In genomic region chr9:123460091-123460490, GRCh38 we compare ENCODE assay signal across 16 cellular contexts.
"Had no signal": no experiment of that assay in that cellular context is flagged by ENCODE, and none has a peak within 500 bp of the region (broad histone marks: within the 10 kb centered on the region; RNA-seq: fewer than 3 reads in every experiment).

No MANE protein-coding gene starts in this region.

- H3K79me2 ChIP-seq: hepatocyte had no signal

- H2AFZ ChIP-seq: hepatocyte had no signal

- H3K9me3 ChIP-seq: colonic mucosa, left lung, suprapubic skin, vagina had no signal

- H3K27ac ChIP-seq: brain microvascular endothelial cell, colonic mucosa, hepatocyte, left lung, skin epidermis, suprapubic skin, vagina had no signal

- H3K27me3 ChIP-seq: brain microvascular endothelial cell, colonic mucosa, hepatocyte, left lung, suprapubic skin, vagina had no signal

- H3K4me3 ChIP-seq: colonic mucosa, hepatocyte, left lung, skin epidermis, suprapubic skin, vagina had no signal

- H3K4me1 ChIP-seq: left lung, suprapubic skin, vagina had no signal

- ATAC-seq: activated CD4-positive, alpha-beta T cell treated with anti-CD3 and anti-CD28 coated beads for 36 hours; left lung; WTC11 had no signal

- DNase-seq: activated CD4-positive, alpha-beta memory T cell treated with anti-CD3 and anti-CD28 coated beads for 36 hours; activated CD4-positive, alpha-beta T cell treated with anti-CD3 and anti-CD28 coated beads for 36 hours; activated T-cell treated with anti-CD3 and anti-CD28 coated beads for 4 hours; brain microvascular endothelial cell; colonic mucosa; endodermal cell; left lung; retina; stimulated activated CD4-positive, alpha-beta T cell treated with anti-CD3 and anti-CD28 coated beads, Interleukin-15, amount 100 ng/mL, for 24 hours; stimulated activated CD4-positive, alpha-beta T cell treated with anti-CD3 and anti-CD28 coated beads, Interleukin-2, amount 100 ng/mL, for 48 hours; trophoblast cell had no signal

- H3K4me2 ChIP-seq: hepatocyte had no signal

- H3K36me3 ChIP-seq: brain microvascular endothelial cell, colonic mucosa, suprapubic skin had no signal
